3 cellular contexts compared by ENCODE assay signal in genomic region chr17:18387583-18387982, GRCh38. TPM values are rescaled to one million over a fixed set of nuclear protein-coding genes. Genes with fewer than 3 reads are reported as not detected.
"Had no signal": no experiment of that assay in that cellular context is flagged by ENCODE, and none has a peak within 500 bp of the region (broad histone marks: within the 10 kb centered on the region; RNA-seq: fewer than 3 reads in every experiment).

No MANE protein-coding gene starts in this region.

RNA-seq across cellular contexts. Expression of gene EVPLL, which starts 10.0 kb away (rescaled TPM):
- total RNA-seq: LHCN-M2, M059J, NCI-H460 had no signal
